ENCODE assay signal across 1 cellular context in genomic region chr7:139339698-139340036, GRCh38.
TF ChIP-seq lines count a peak whose summit lies in the region.

No MANE protein-coding gene starts in this region.

TF ChIP-seq in HEK293, 187 proteins besides CTCF, POLR2A, EP300 and RAD21 (continued from another document):
- TF ChIP-seq ZNF138 (tag by site-specific recombination; IDR thresholded peaks at IDR 0.05; ENCODE audit: borderline replicate concordance): no peak
- TF ChIP-seq ZNF701 (tag by site-specific recombination; IDR thresholded peaks at IDR 0.05): 0 out of 2 replicates have a peak, but pooled peaks have one; percentile 56
- TF ChIP-seq MEIS1 (CRISPR knock-in tag; IDR thresholded peaks at IDR 0.05; ENCODE audit: borderline replicate concordance): no peak
- 0 out of 2 replicates have a peak, but pooled peaks have one; percentile 14 for TF ChIP-seq MZF1 (tag by site-specific recombination; IDR thresholded peaks at IDR 0.05; ENCODE audit: borderline replicate concordance)
- no peak for TF ChIP-seq REPIN1 (tag by site-specific recombination; IDR thresholded peaks at IDR 0.05; ENCODE audit: low read depth)
- TF ChIP-seq ZNF580 (tag by site-specific recombination; IDR thresholded peaks at IDR 0.05): no peak
- no peak; the same call in 1 of the 2 replicates for TF ChIP-seq ZXDB (tag by site-specific recombination; IDR thresholded peaks at IDR 0.05)
- peak; percentile 21; the same call in 1 of the 2 replicates for TF ChIP-seq ZBTB8A (tag by site-specific recombination; IDR thresholded peaks at IDR 0.05)
- no peak for TF ChIP-seq ZNF174 (tag by site-specific recombination; IDR thresholded peaks at IDR 0.05)
- TF ChIP-seq, protein P1, sequence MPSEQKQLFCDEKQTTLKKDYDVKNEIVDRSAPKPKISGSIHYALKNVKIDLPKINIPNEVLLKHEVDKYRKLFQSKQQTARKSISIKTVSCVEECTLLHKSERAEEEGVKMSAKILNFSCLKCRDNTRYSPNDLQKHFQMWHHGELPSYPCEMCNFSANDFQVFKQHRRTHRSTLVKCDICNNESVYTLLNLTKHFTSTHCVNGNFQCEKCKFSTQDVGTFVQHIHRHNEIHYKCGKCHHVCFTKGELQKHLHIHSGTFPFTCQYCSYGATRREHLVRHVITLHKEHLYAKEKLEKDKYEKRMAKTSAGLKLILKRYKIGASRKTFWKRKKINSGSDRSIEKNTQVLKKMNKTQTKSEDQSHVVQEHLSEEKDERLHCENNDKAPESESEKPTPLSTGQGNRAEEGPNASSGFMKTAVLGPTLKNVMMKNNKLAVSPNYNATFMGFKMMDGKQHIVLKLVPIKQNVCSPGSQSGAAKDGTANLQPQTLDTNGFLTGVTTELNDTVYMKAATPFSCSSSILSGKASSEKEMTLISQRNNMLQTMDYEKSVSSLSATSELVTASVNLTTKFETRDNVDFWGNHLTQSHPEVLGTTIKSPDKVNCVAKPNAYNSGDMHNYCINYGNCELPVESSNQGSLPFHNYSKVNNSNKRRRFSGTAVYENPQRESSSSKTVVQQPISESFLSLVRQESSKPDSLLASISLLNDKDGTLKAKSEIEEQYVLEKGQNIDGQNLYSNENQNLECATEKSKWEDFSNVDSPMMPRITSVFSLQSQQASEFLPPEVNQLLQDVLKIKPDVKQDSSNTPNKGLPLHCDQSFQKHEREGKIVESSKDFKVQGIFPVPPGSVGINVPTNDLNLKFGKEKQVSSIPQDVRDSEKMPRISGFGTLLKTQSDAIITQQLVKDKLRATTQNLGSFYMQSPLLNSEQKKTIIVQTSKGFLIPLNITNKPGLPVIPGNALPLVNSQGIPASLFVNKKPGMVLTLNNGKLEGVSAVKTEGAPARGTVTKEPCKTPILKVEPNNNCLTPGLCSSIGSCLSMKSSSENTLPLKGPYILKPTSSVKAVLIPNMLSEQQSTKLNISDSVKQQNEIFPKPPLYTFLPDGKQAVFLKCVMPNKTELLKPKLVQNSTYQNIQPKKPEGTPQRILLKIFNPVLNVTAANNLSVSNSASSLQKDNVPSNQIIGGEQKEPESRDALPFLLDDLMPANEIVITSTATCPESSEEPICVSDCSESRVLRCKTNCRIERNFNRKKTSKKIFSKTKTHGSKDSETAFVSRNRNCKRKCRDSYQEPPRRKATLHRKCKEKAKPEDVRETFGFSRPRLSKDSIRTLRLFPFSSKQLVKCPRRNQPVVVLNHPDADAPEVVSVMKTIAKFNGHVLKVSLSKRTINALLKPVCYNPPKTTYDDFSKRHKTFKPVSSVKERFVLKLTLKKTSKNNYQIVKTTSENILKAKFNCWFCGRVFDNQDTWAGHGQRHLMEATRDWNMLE (tag by site-specific recombination; conservative IDR thresholded peaks at IDR 0.05; ENCODE audit: low read depth): no peak
- TF ChIP-seq ZNF133 (tag by site-specific recombination; IDR thresholded peaks at IDR 0.05): peak; percentile 53; the same call in 1 of the 2 replicates
- TF ChIP-seq ZNF623 (tag by site-specific recombination; IDR thresholded peaks at IDR 0.05): no peak
- 0 out of 2 replicates have a peak, but pooled peaks have one; percentile 62 for TF ChIP-seq ZFP37 (tag by site-specific recombination; IDR thresholded peaks at IDR 0.05)
- no peak for TF ChIP-seq ZNF416 (tag by site-specific recombination; IDR thresholded peaks at IDR 0.05)
- TF ChIP-seq ZNF391 (tag by site-specific recombination; IDR thresholded peaks at IDR 0.05; ENCODE audit: borderline replicate concordance, low read depth): no peak
